Comparison of ENCODE assay signal across 16 cellular contexts in the genomic region with DNA sequence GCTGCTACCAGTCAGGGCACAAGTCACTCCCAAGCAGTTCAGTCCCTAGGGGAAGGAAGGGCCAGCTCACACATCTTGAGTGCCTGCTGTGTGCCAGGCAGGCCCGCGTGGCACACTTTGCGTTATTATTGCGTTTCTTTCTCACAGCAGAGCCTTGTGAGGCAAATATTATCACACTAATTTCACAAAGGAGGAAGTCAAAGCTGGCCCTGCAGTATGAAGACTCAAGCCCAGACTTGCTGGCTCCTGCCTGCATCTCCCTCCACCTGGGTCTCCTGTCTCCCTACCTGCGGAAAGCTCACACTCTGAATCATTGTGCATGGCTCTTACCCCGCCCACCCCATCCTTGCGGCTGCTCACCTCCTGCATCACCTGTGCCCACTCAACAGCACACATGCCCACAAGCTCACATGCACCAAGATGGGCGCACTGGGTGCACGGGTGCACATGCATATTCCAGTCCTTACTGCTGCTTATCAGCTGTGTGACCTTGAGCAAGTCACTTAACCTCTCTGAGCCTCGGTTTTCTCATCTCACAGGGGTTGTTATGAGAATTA. TPM values are rescaled to one million over a fixed set of nuclear protein-coding genes. Genes with fewer than 3 reads are reported as not detected.
DNase-seq lines count a peak whose midpoint lies in the region; ATAC-seq and TF ChIP-seq lines count a peak whose summit lies in the region.
"Had no signal": no experiment of that assay in that cellular context is flagged by ENCODE, and none has a peak within 500 bp of the region (broad histone marks: within the 10 kb centered on the region; RNA-seq: fewer than 3 reads in every experiment).

No MANE protein-coding gene starts in this region.

- H3K4me1 Mint-ChIP-seq in glutamatergic neuron (ENCODE audit: low read depth, unreplicated experiment), result peaks cover 2% of the 10 kb centered on the region

- H3K79me2 ChIP-seq in PC-3 (ENCODE audit: low read length), result peaks cover 8% of the 10 kb centered on the region; the same call in 1 of the 2 replicates
- H3K79me2 ChIP-seq: hepatocyte had no signal

- WGBS in suprapubic skin, result 54% methylated on average over 10 of the region's 10 CpGs

- POLR2A ChIA-PET in PC-3 (lab: Charles Lee; ENCODE audit: unreplicated experiment), result interaction anchor here (0.7 to 1.1 kb wide), 5 partner anchors 8 to 579 kb away, joined by 4 to 12 read pairs (median 5); no protein-coding TSS in a partner anchor

- H3K9me3 ChIP-seq in PC-3 (ENCODE audit: low read length), result no peaks in the 10 kb centered on the region
- H3K9me3 ChIP-seq in suprapubic skin, result no peaks in the 10 kb centered on the region

- BruUV-seq in PC-3 (replicated peaks; lab: Mats Ljungman, UMichigan), result TSS peak; percentile 87

- H3K36me3 ChIP-seq in PC-3 (ENCODE audit: low read depth, low read length) (no peaks in the 10 kb centered on the region), suprapubic skin (no peaks in the 10 kb centered on the region)

- no peak for TF ChIP-seq CTCF in PC-3 (conservative IDR thresholded peaks at IDR 0.05; ENCODE audit: low read depth, low read length)
- TF ChIP-seq CTCF in foreskin keratinocyte (conservative IDR thresholded peaks at IDR 0.05), result no peak
- no peak for TF ChIP-seq CTCF in suprapubic skin (IDR thresholded peaks at IDR 0.05)
- no peak for TF ChIP-seq CTCF in glutamatergic neuron (IDR thresholded peaks at IDR 0.05; ENCODE audit: partially characterized antibody, unreplicated experiment)

- TF ChIP-seq POLR2A in suprapubic skin (IDR thresholded peaks at IDR 0.05), result no peak

- peak; percentile 0 for ATAC-seq in PC-3
- ATAC-seq in foreskin keratinocyte, result peak; percentile 78

- intact Hi-C loops in PC-3 (cut with micrococcal nuclease), result loop anchor here (2.0 to 5.0 kb wide), 2 partner anchors 20 to 121 kb away; partner anchors contain the start of gene ARHGEF17

- CTCF ChIA-PET in PC-3 (lab: Charles Lee), result interaction anchor here (1.0 to 3.0 kb wide), 9 partner anchors 9 to 103 kb away, joined by 4 to 32 read pairs (median 7); partner anchors contain the start of gene P2RY2

- peak overlapping the region; percentile 83 for H2AFZ ChIP-seq in PC-3 (ENCODE audit: low read length)
- H2AFZ ChIP-seq: hepatocyte had no signal

- H3K9me2 ChIP-seq in PC-3 (replicated peaks; ENCODE audit: low read length), result no peaks in the 10 kb centered on the region

- H3K4me3 Mint-ChIP-seq in glutamatergic neuron (ENCODE audit: unreplicated experiment), result no peak overlapping the region
- H3K4me3 Mint-ChIP-seq: activated B cell treated with CpG ODN at 0.5 μM for 24 hours; activated T-cell treated with anti-CD3 and anti-CD28 coated beads, Interleukin-2, amount 50 U/mL, for 24 hours had no signal

- DNase-seq in NCI-H1417 (lab: John Stamatoyannopoulos, UW) (peak in 2 of 3 experiments; percentile 15), NCI-H1417 treated with DMSO at 0.1 percent for 48 hours (lab: John Stamatoyannopoulos, UW) (no peak), PC-3 (no peak), foreskin keratinocyte (peak; percentile 90 to 94), suprapubic skin (ENCODE audit: low spot score in 2 of 2) (no peak), glutamatergic neuron (no peak), HuH-7.5 (ENCODE audit: low spot score) (no peak)
- no peak for DNase-seq in central memory CD4-positive, alpha-beta T cell
- DNase-seq: activated B cell treated with CpG ODN at 0.5 μM for 24 hours; activated T-cell treated with anti-CD3 and anti-CD28 coated beads, Interleukin-2, amount 50 U/mL, for 24 hours; anterior cingulate cortex; RPMI8226 had no signal

- H3K27ac Mint-ChIP-seq in glutamatergic neuron (ENCODE audit: unreplicated experiment), result no peak overlapping the region
- H3K27ac Mint-ChIP-seq: activated B cell treated with CpG ODN at 0.5 μM for 24 hours; activated T-cell treated with anti-CD3 and anti-CD28 coated beads, Interleukin-2, amount 50 U/mL, for 24 hours had no signal

- H3K27me3 ChIP-seq in PC-3 (ENCODE audit: low read length) (no peaks in the 10 kb centered on the region), foreskin keratinocyte (no peaks in the 10 kb centered on the region), suprapubic skin (no peaks in the 10 kb centered on the region)
- H3K27me3 ChIP-seq: hepatocyte had no signal

- H3K9ac ChIP-seq in PC-3 (ENCODE audit: low read length), result peak overlapping the region; percentile 69
- H3K9ac ChIP-seq: KMS-11 had no signal

- H3K4me3 ChIP-seq in PC-3 (ENCODE audit: low read length) (peak overlapping the region; percentile 17; the same call in 1 of the 2 replicates), suprapubic skin (no peak overlapping the region)
- H3K4me3 ChIP-seq: hepatocyte had no signal

- H3F3A ChIP-seq in PC-3 (ENCODE audit: low read length, unreplicated experiment), result peaks cover 7% of the 10 kb centered on the region

- H3K27ac ChIP-seq in PC-3 (ENCODE audit: low read length) (peak overlapping the region; percentile 95), foreskin keratinocyte (peak overlapping the region; percentile 42), suprapubic skin (peak overlapping the region; percentile 83)
- H3K27ac ChIP-seq: hepatocyte, KMS-11 had no signal

- H3K4me1 ChIP-seq in PC-3 (ENCODE audit: insufficient read depth, low read length) (peaks cover 50% of the 10 kb centered on the region), foreskin keratinocyte (peaks cover 23% of the 10 kb centered on the region), suprapubic skin (peaks cover 53% of the 10 kb centered on the region)

- H3K27me3 Mint-ChIP-seq in glutamatergic neuron (ENCODE audit: unreplicated experiment), result no peaks in the 10 kb centered on the region
- H3K27me3 Mint-ChIP-seq: activated B cell treated with CpG ODN at 0.5 μM for 24 hours had no signal

- H4K20me1 ChIP-seq in PC-3 (ENCODE audit: low read length), result no peaks in the 10 kb centered on the region

- no peaks in the 10 kb centered on the region for H3K9me3 Mint-ChIP-seq in glutamatergic neuron (ENCODE audit: unreplicated experiment)
- H3K9me3 Mint-ChIP-seq: activated B cell treated with CpG ODN at 0.5 μM for 24 hours; activated T-cell treated with anti-CD3 and anti-CD28 coated beads, Interleukin-2, amount 50 U/mL, for 24 hours had no signal

- no peak for TF ChIP-seq EP300 in suprapubic skin (IDR thresholded peaks at IDR 0.05)

- H3K36me3 Mint-ChIP-seq in glutamatergic neuron (ENCODE audit: unreplicated experiment), result no peaks in the 10 kb centered on the region

- H3K4me2 ChIP-seq in PC-3 (ENCODE audit: low read length), result peak overlapping the region; percentile 74
- H3K4me2 ChIP-seq: hepatocyte, KMS-11 had no signal

RNA-seq across cellular contexts. Expression of gene P2RY2, which starts 31.7 kb away (rescaled TPM):
- 54.8 and 72.9 TPM in 2 replicates for total RNA-seq in PC-3 (2014; rRNA removed)
- 5.1 and 6.3 TPM in 2 replicates for total RNA-seq in foreskin keratinocyte
- polyA plus RNA-seq in foreskin keratinocyte, result 4.1 and 4.2 TPM in 2 replicates
- 10 to 100 TPM in 3 of 4 donors, 1 to 10 TPM in 1; 5.5 to 15.9 (median 12.8) TPM for total RNA-seq in suprapubic skin
- 0.69 TPM for total RNA-seq in glutamatergic neuron (ENCODE audit: unreplicated experiment)
- total RNA-seq: A172, temporal lobe had no signal

RNA-seq across cellular contexts. Expression of gene FCHSD2, which starts 44.3 kb away (rescaled TPM):
- total RNA-seq in PC-3 (2014; rRNA removed) (7.1 and 8.8 TPM in 2 replicates), foreskin keratinocyte (14.7 and 15.4 TPM in 2 replicates), suprapubic skin (10 to 100 TPM in 1 of 4 donors, 1 to 10 TPM in 3; 5.7 to 16.8 (median 7.9) TPM), glutamatergic neuron (ENCODE audit: unreplicated experiment) (19.7 TPM)
- polyA plus RNA-seq in foreskin keratinocyte, result 5.0 and 5.1 TPM in 2 replicates

Comparison
In these comparisons a context has a peak if more than half of its experiments do, and no peak if none do; other contexts are left out.
1. DNase-seq: peak in NCI-H1417 (2 of 3) and foreskin keratinocyte (2 of 2); none in NCI-H1417 treated with DMSO at 0.1 percent for 48 hours (single experiment), PC-3 (single experiment), suprapubic skin (0 of 2), central memory CD4-positive, alpha-beta T cell (single experiment), glutamatergic neuron (single experiment) and HuH-7.5 (single experiment).
2. H3K27ac ChIP-seq: peak in every context shown above with its lines; median percentile 95 in PC-3; 83 in suprapubic skin; 42 in foreskin keratinocyte.